ENCODE assay signal across 8 cellular contexts in genomic region chr12:44972746-44973421, GRCh38.
A peak's percentile ranks its signal among the peaks of the same experiment; 100 is the strongest.
DNase-seq lines count a peak whose midpoint lies in the region; ATAC-seq and TF ChIP-seq lines count a peak whose summit lies in the region.
"Had no signal": no experiment of that assay in that cellular context is flagged by ENCODE, and none has a peak within 500 bp of the region (broad histone marks: within the 10 kb centered on the region; RNA-seq: fewer than 3 reads in every experiment).

No MANE protein-coding gene starts in this region.

- H3K27me3 ChIP-seq in RWPE2 (ENCODE audit: insufficient read depth, poor library complexity, severe bottlenecking) = no peaks in the 10 kb centered on the region

- no peaks in the 10 kb centered on the region for H3K4me1 ChIP-seq in RWPE2 (ENCODE audit: insufficient read depth, poor library complexity, severe bottlenecking)

- H3K27ac Mint-ChIP-seq in stimulated activated naive CD8-positive, alpha-beta T cell treated with anti-CD3 and anti-CD28 coated beads, Interleukin-15, amount 100 ng/mL, for 72 hours = no peak overlapping the region
- H3K27ac Mint-ChIP-seq: naive B cell had no signal

- POLR2A ChIA-PET in HEK293T (lab: Yijun Ruan, JAX) = no interaction called here

- H3K36me3 ChIP-seq in RWPE2 (ENCODE audit: low read depth) = no peaks in the 10 kb centered on the region

- ATAC-seq in RWPE2 (ENCODE audit: low read depth) (peak; percentile 57; the same call in 2 of the 3 replicates), HG03520 (IDR thresholded peaks at IDR 0.05; ENCODE audit: unreplicated experiment) (no peak)
- ATAC-seq in stimulated activated naive CD8-positive, alpha-beta T cell treated with anti-CD3 and anti-CD28 coated beads, Interleukin-15, amount 100 ng/mL, for 72 hours = no peak

- H3K4me3 ChIP-seq in GM12864 (ENCODE audit: low read depth, low read length) = no peak overlapping the region
- H3K4me3 ChIP-seq in RWPE2 (ENCODE audit: severe bottlenecking) = no peak overlapping the region

- H3K27me3 Mint-ChIP-seq in stimulated activated naive CD8-positive, alpha-beta T cell treated with anti-CD3 and anti-CD28 coated beads, Interleukin-15, amount 100 ng/mL, for 72 hours = no peaks in the 10 kb centered on the region

- CTCF ChIA-PET in HEK293T (lab: Yijun Ruan, JAX) = interaction anchor here (0.5 to 1.5 kb wide), 9 partner anchors 13 to 198 kb away, joined by 3 to 7 read pairs (median 4); no protein-coding TSS in a partner anchor

- peaks cover 7% of the 10 kb centered on the region for H3K4me1 Mint-ChIP-seq in stimulated activated naive CD8-positive, alpha-beta T cell treated with anti-CD3 and anti-CD28 coated beads, Interleukin-15, amount 100 ng/mL, for 72 hours
- H3K4me1 Mint-ChIP-seq: naive B cell had no signal

- H3K9me3 ChIP-seq in RWPE2 (ENCODE audit: severe bottlenecking) = no peaks in the 10 kb centered on the region

- no peak overlapping the region for H3K4me3 Mint-ChIP-seq in stimulated activated naive CD8-positive, alpha-beta T cell treated with anti-CD3 and anti-CD28 coated beads, Interleukin-15, amount 100 ng/mL, for 72 hours
- H3K4me3 Mint-ChIP-seq: naive B cell had no signal

- H3K9me3 Mint-ChIP-seq in stimulated activated naive CD8-positive, alpha-beta T cell treated with anti-CD3 and anti-CD28 coated beads, Interleukin-15, amount 100 ng/mL, for 72 hours = no peaks in the 10 kb centered on the region

- TF ChIP-seq CTCF in GM12864 (IDR thresholded peaks at IDR 0.05; ENCODE audit: low read depth, low read length, missing control alignments) (peak; percentile 66), RWPE2 (IDR thresholded peaks at IDR 0.05; ENCODE audit: poor library complexity, severe bottlenecking) (peak; percentile 48)

- DNase-seq in GM12864 (ENCODE audit: low read depth) = no peak
- DNase-seq in HEK293T (ENCODE audit: extremely low spot score) = peak; percentile 50
- no peak for DNase-seq in RWPE2 (ENCODE audit: low spot score)
- DNase-seq in islet precursor cell = peak; percentile 68
- no peak for DNase-seq in NCI-H2171 treated with DMSO at 0.1 percent for 48 hours (lab: John Stamatoyannopoulos, UW)
- DNase-seq in stimulated activated naive CD8-positive, alpha-beta T cell treated with anti-CD3 and anti-CD28 coated beads, Interleukin-15, amount 100 ng/mL, for 72 hours = no peak
- DNase-seq: naive B cell had no signal

- no peak overlapping the region for H3K27ac ChIP-seq in RWPE2 (ENCODE audit: poor library complexity, severe bottlenecking)

TF ChIP-seq in HEK293T, 16 proteins besides CTCF, POLR2A, EP300 and RAD21:
- TF ChIP-seq FOXA1 (IDR thresholded peaks at IDR 0.05) = no peak
- TF ChIP-seq ZNF384 (IDR thresholded peaks at IDR 0.05) = no peak
- no peak for TF ChIP-seq NFRKB (IDR thresholded peaks at IDR 0.05)
- no peak for TF ChIP-seq CTBP1 (IDR thresholded peaks at IDR 0.05; ENCODE audit: borderline replicate concordance)
- no peak for TF ChIP-seq HDGF (IDR thresholded peaks at IDR 0.05; ENCODE audit: borderline replicate concordance)
- no peak for TF ChIP-seq PKNOX1 (IDR thresholded peaks at IDR 0.05)
- TF ChIP-seq BHLHE40 (IDR thresholded peaks at IDR 0.05; ENCODE audit: borderline replicate concordance) = no peak
- 0 out of 2 replicates have a peak, but pooled peaks have one; percentile 18 for TF ChIP-seq L3MBTL2 (conservative IDR thresholded peaks at IDR 0.05)

Comparison
In these comparisons a context has a peak if more than half of its experiments do, and no peak if none do; other contexts are left out.
1. DNase-seq: peak in HEK293T (single experiment) and islet precursor cell (single experiment); none in GM12864 (single experiment), RWPE2 (single experiment), NCI-H2171 treated with DMSO at 0.1 percent for 48 hours (single experiment) and stimulated activated naive CD8-positive, alpha-beta T cell treated with anti-CD3 and anti-CD28 coated beads, Interleukin-15, amount 100 ng/mL, for 72 hours (0 of 2).